ENCODE assay signal across 2 cellular contexts in the genomic region with DNA sequence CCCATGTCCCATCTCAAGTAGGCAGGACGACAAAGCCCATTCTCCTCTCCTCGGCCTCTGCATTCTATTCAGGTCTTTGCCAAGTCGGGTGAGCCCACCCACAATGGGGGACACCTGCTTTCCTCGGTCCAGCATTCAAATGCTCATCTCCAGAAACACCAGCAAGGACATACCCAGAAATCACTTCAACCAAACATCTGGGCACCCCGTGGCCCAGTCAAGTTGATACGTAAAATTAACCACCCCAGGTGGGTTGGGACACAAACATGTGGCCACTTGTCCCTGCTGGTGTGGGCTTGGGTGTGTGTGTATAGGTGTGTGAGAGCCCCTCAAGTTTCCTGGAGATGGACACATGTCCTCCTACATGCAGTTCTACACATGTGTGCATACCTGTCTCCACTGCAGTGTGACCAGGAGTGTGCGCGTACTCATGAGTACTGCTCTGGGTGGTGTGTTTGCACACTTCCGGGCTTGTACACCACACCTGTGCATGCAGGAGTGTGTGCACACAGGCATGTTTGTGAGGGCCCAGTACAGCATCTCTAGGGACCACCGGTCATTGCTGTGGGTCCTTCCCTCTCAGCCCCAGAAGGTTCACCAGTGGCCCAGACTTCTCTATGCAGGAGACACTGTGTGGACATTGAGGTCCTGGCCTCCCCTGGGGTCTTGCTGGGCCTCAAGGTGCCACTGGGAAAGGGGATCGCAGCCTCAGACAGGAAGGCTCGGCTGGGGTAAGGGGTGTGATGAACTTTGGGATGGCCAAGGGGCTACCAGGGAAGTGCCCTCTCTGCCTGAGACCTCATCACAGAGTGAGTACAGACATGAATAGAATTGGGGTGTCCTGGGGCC.
TF ChIP-seq lines count a peak whose summit lies in the region.

No MANE protein-coding gene starts in this region.

TF ChIP-seq in H1, 55 proteins besides CTCF, POLR2A, EP300 and RAD21:
- no peak for TF ChIP-seq SIX5 (IDR thresholded peaks at IDR 0.05; ENCODE audit: low read depth, low read length)
- TF ChIP-seq, protein P1, sequence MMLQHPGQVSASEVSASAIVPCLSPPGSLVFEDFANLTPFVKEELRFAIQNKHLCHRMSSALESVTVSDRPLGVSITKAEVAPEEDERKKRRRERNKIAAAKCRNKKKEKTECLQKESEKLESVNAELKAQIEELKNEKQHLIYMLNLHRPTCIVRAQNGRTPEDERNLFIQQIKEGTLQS (IDR thresholded peaks at IDR 0.05; ENCODE audit: insufficient read depth, low read depth, low read length), result no peak
- TF ChIP-seq CTBP2 (IDR thresholded peaks at IDR 0.05; ENCODE audit: borderline replicate concordance, insufficient read depth, insufficient read length, low read length), result no peak
- TF ChIP-seq TCF12 (IDR thresholded peaks at IDR 0.05; ENCODE audit: low read depth, low read length), result no peak
- no peak for TF ChIP-seq EZH2 (IDR thresholded peaks at IDR 0.05; ENCODE audit: low read depth, low read length, severe bottlenecking)
- no peak for TF ChIP-seq BCL11A (IDR thresholded peaks at IDR 0.05; ENCODE audit: low read depth in 2 of 2, low read length in 2 of 2)
- no peak for TF ChIP-seq ZNF274 (IDR thresholded peaks at IDR 0.05; ENCODE audit: borderline replicate concordance, extremely low read depth, low read length)
- TF ChIP-seq HDAC6 (IDR thresholded peaks at IDR 0.05; ENCODE audit: low read depth, low read length), result no peak
- no peak for TF ChIP-seq JUND (IDR thresholded peaks at IDR 0.05; ENCODE audit: low read length)
- TF ChIP-seq SUZ12 (IDR thresholded peaks at IDR 0.05; ENCODE audit: low read length), result no peak
- no peak for TF ChIP-seq NRF1 (IDR thresholded peaks at IDR 0.05; ENCODE audit: low read depth, low read length)
- TF ChIP-seq RXRA (IDR thresholded peaks at IDR 0.05; ENCODE audit: insufficient read depth, low read depth, low read length), result no peak

TF ChIP-seq in HepG2, 621 proteins besides CTCF, POLR2A, EP300 and RAD21:
- TF ChIP-seq KDM5A (IDR thresholded peaks at IDR 0.05; ENCODE audit: borderline replicate concordance, low read length) (no peak), FOXP1 (IDR thresholded peaks at IDR 0.05) (no peak), FOXP1 (CRISPR knock-in tag; IDR thresholded peaks at IDR 0.05) (no peak), ZNF563 (CRISPR knock-in tag; IDR thresholded peaks at IDR 0.05) (0 out of 2 replicates have a peak, but pooled peaks have one; percentile 25)
